ENCODE assay signal across 1 cellular context in the genomic region with DNA sequence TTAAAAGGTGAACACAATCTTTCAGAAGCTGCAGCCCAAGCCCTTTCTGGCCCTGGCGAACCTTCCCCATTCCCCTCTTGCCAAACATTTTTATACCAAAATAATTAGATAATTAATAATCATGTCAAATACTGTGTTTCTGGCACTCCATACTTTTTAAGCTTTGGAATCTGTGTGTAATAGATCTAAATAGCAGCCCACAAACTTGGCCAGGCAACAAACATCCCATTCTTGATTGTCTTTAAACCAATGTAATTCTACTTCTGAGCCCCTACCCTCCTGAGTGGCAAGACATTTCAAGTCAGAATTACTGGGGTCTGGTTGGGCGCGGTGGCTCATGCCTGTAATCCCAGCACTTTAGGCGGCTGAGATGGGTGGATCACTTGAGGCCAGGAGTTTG.
TF ChIP-seq lines count a peak whose summit lies in the region.

No MANE protein-coding gene starts in this region.

TF ChIP-seq in K562, 482 proteins besides CTCF, POLR2A, EP300 and RAD21:
- TF ChIP-seq HDAC1 (IDR thresholded peaks at IDR 0.05) (no peak), XRCC5 (IDR thresholded peaks at IDR 0.05; ENCODE audit: low read depth, low read length) (no peak), YY1 (IDR thresholded peaks at IDR 0.05; ENCODE audit: borderline replicate concordance in 1 of 3, control insufficient read depth in 1 of 3, extremely low read depth in 1 of 3, insufficient read depth in 3 of 3, insufficient read length in 1 of 3, insufficient replicate concordance in 2 of 3, low read depth in 1 of 3, low read length in 2 of 3) (no peak), ZKSCAN1 (IDR thresholded peaks at IDR 0.05; ENCODE audit: low read depth, low read length) (no peak), TAF9B (IDR thresholded peaks at IDR 0.05; ENCODE audit: partially characterized antibody) (no peak), KDM4B (IDR thresholded peaks at IDR 0.05; ENCODE audit: borderline replicate concordance in 2 of 2, low read depth in 1 of 2) (no peak), ZNF551 (CRISPR knock-in tag; IDR thresholded peaks at IDR 0.05) (no peak)
- TF ChIP-seq, protein P1, sequence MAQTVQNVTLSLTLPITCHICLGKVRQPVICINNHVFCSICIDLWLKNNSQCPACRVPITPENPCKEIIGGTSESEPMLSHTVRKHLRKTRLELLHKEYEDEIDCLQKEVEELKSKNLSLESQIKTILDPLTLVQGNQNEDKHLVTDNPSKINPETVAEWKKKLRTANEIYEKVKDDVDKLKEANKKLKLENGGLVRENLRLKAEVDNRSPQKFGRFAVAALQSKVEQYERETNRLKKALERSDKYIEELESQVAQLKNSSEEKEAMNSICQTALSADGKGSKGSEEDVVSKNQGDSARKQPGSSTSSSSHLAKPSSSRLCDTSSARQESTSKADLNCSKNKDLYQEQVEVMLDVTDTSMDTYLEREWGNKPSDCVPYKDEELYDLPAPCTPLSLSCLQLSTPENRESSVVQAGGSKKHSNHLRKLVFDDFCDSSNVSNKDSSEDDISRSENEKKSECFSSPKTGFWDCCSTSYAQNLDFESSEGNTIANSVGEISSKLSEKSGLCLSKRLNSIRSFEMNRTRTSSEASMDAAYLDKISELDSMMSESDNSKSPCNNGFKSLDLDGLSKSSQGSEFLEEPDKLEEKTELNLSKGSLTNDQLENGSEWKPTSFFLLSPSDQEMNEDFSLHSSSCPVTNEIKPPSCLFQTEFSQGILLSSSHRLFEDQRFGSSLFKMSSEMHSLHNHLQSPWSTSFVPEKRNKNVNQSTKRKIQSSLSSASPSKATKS (CRISPR knock-in tag; IDR thresholded peaks at IDR 0.05): no peak
